1 cellular context compared by ENCODE assay signal in the genomic region with DNA sequence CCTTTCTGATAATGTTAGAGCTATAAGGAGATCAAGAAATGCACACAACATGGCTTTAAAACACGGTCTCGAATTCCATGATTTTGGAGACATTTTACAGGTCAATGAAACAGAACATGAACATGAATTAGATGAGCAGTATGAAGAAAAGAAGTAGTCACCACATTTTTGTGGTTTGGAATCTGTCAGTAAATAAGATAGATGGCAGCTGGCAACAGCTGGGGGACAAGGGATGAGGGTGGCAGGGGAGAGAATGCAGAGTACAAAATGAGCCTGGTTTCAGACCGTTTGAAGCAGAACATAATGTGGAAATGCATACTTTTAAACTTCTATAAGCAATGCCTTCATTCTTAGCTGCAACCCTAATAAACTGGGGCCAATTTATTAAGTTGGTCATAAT.
TF ChIP-seq lines count a peak whose summit lies in the region.

No MANE protein-coding gene starts in this region.

TF ChIP-seq in HEK293T, 16 proteins besides CTCF, POLR2A, EP300 and RAD21 (continued from another document):
- TF ChIP-seq BHLHE40 (IDR thresholded peaks at IDR 0.05; ENCODE audit: borderline replicate concordance), result no peak
- TF ChIP-seq FOXA1 (IDR thresholded peaks at IDR 0.05), result no peak
- no peak for TF ChIP-seq ELF4 (IDR thresholded peaks at IDR 0.05)
- TF ChIP-seq FOXM1 (IDR thresholded peaks at IDR 0.05; ENCODE audit: borderline replicate concordance), result no peak
- TF ChIP-seq FOXK2 (IDR thresholded peaks at IDR 0.05), result no peak
- TF ChIP-seq, protein P1, sequence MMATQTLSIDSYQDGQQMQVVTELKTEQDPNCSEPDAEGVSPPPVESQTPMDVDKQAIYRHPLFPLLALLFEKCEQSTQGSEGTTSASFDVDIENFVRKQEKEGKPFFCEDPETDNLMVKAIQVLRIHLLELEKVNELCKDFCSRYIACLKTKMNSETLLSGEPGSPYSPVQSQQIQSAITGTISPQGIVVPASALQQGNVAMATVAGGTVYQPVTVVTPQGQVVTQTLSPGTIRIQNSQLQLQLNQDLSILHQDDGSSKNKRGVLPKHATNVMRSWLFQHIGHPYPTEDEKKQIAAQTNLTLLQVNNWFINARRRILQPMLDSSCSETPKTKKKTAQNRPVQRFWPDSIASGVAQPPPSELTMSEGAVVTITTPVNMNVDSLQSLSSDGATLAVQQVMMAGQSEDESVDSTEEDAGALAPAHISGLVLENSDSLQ (IDR thresholded peaks at IDR 0.05), result no peak
- no peak for TF ChIP-seq HDGF (IDR thresholded peaks at IDR 0.05; ENCODE audit: borderline replicate concordance)
- TF ChIP-seq LEF1 (IDR thresholded peaks at IDR 0.05; ENCODE audit: borderline replicate concordance), result no peak
- TF ChIP-seq ZNF384 (IDR thresholded peaks at IDR 0.05), result no peak
- TF ChIP-seq ARNT (IDR thresholded peaks at IDR 0.05), result no peak
- TF ChIP-seq L3MBTL2 (conservative IDR thresholded peaks at IDR 0.05), result no peak
- no peak for TF ChIP-seq CTBP1 (IDR thresholded peaks at IDR 0.05; ENCODE audit: borderline replicate concordance)
- no peak for TF ChIP-seq SUZ12 (IDR thresholded peaks at IDR 0.05)
TF ChIP-seq in HEK293T: peak in this region for 0.
